1 cellular context compared by ENCODE assay signal in the genomic region with DNA sequence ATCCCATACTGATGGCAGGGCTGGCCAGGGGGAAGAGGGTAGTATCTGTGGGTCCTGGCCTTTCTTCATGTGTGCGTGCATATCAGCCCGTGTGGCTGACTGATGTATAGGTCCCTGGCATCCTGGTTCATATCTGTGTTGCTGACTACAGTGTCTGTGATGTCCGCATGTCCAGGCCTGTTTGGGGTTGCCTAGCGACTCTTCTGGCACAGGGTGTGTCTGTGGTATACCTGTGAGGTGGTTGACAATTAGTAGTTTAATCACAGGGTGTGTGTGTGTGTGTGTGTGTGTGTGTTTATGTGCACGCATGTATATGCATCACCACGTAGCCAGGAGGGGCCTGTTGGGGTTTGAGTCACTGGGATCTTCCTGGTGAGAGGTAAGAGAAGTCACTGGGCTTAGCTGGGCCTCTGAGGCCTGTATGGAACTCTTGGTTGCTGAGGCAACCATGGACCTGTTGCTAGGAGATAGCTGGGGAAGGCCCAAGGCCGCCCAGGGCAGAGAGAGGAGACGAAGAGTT.
TF ChIP-seq lines count a peak whose summit lies in the region.

No MANE protein-coding gene starts in this region.

TF ChIP-seq in HCT116, 20 proteins besides CTCF, POLR2A, EP300 and RAD21 (continued from another document):
- no peak for TF ChIP-seq EGR1 (IDR thresholded peaks at IDR 0.05; ENCODE audit: low read depth)
- no peak for TF ChIP-seq SP1 (IDR thresholded peaks at IDR 0.05; ENCODE audit: low read depth)
- TF ChIP-seq POLR2AphosphoS5 (IDR thresholded peaks at IDR 0.05; ENCODE audit: low read depth, low read length), result no peak
- TF ChIP-seq FOSL1 (IDR thresholded peaks at IDR 0.05; ENCODE audit: low read depth), result no peak
- TF ChIP-seq EZH2 (IDR thresholded peaks at IDR 0.05), result no peak
- no peak for TF ChIP-seq YY1 (IDR thresholded peaks at IDR 0.05; ENCODE audit: extremely low read depth, insufficient replicate concordance, low read depth, low read length)
- TF ChIP-seq EZH2phosphoT487 (IDR thresholded peaks at IDR 0.05; ENCODE audit: borderline replicate concordance), result no peak
- no peak for TF ChIP-seq SRF (IDR thresholded peaks at IDR 0.05; ENCODE audit: low read depth)
- no peak for TF ChIP-seq ZBTB33 (IDR thresholded peaks at IDR 0.05; ENCODE audit: extremely low read depth, insufficient replicate concordance, low read length)
- TF ChIP-seq, protein P1, sequence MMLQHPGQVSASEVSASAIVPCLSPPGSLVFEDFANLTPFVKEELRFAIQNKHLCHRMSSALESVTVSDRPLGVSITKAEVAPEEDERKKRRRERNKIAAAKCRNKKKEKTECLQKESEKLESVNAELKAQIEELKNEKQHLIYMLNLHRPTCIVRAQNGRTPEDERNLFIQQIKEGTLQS (IDR thresholded peaks at IDR 0.05), result no peak
- no peak for TF ChIP-seq CBX3 (IDR thresholded peaks at IDR 0.05; ENCODE audit: low read depth)
- no peak for TF ChIP-seq JUND (IDR thresholded peaks at IDR 0.05)
- no peak for TF ChIP-seq ZFX (IDR thresholded peaks at IDR 0.05)
